ENCODE assay signal across 8 cellular contexts in genomic region chr5:37847978-37848425, GRCh38. TPM values are rescaled to one million over a fixed set of nuclear protein-coding genes. Genes with fewer than 3 reads are reported as not detected.
DNase-seq lines count a peak whose midpoint lies in the region; ATAC-seq and TF ChIP-seq lines count a peak whose summit lies in the region.

No MANE protein-coding gene starts in this region.

- no peaks in the 10 kb centered on the region for H3K27me3 ChIP-seq in CD8-positive, alpha-beta memory T cell (ENCODE audit: insufficient read depth, low read length, poor library complexity, severe bottlenecking)

- POLR2A ChIA-PET in CD8-positive, alpha-beta memory T cell (lab: Charles Lee): no interaction called here

- H3K36me3 Mint-ChIP-seq in CD8-positive, alpha-beta memory T cell: no peaks in the 10 kb centered on the region
- H3K36me3 Mint-ChIP-seq in activated T-helper 1 cell treated with anti-CD3 and anti-CD28 coated beads, Interleukin-12 subunit alpha, Interleukin-12 subunit beta, Interleukin-2, Interleukin-4 antibody, amounts not matched to agents 30 ng/mL and 10 ng/mL and 1 ng/mL, durations not matched to agents 14 hours and 24 hours and 36 hours (ENCODE audit: low read depth): no peaks in the 10 kb centered on the region

- no peak overlapping the region for H3K4me3 ChIP-seq in CD8-positive, alpha-beta memory T cell (ENCODE audit: low read length)

- no peaks in the 10 kb centered on the region for H3K9me3 ChIP-seq in CD8-positive, alpha-beta memory T cell (ENCODE audit: low read length)

- no peak overlapping the region for H3K27ac Mint-ChIP-seq in CD8-positive, alpha-beta memory T cell
- no peak overlapping the region for H3K27ac Mint-ChIP-seq in activated T-helper 1 cell treated with anti-CD3 and anti-CD28 coated beads, Interleukin-12 subunit alpha, Interleukin-12 subunit beta, Interleukin-2, Interleukin-4 antibody, amounts not matched to agents 30 ng/mL and 10 ng/mL and 1 ng/mL, durations not matched to agents 14 hours and 24 hours and 36 hours

- TF ChIP-seq CTCF in GM13977 (IDR thresholded peaks at IDR 0.05; ENCODE audit: extremely low read depth, insufficient read depth, missing control alignments): no peak

- in situ Hi-C loops in GM13977 (cut with MboI; ENCODE audit: low pct_unique_long_range_greater_than_20kb, low sequenced_read_pairs, unreplicated experiment): no loop called here

- no peak overlapping the region for H3K27ac ChIP-seq in CD8-positive, alpha-beta memory T cell (ENCODE audit: low read depth, low read length)

- H3K4me1 Mint-ChIP-seq in CD8-positive, alpha-beta memory T cell: no peaks in the 10 kb centered on the region
- H3K4me1 Mint-ChIP-seq in activated T-helper 1 cell treated with anti-CD3 and anti-CD28 coated beads, Interleukin-12 subunit alpha, Interleukin-12 subunit beta, Interleukin-2, Interleukin-4 antibody, amounts not matched to agents 30 ng/mL and 10 ng/mL and 1 ng/mL, durations not matched to agents 14 hours and 24 hours and 36 hours (ENCODE audit: low read depth): no peaks in the 10 kb centered on the region

- peak; percentile 70 for ATAC-seq in HG03045 (IDR thresholded peaks at IDR 0.05; ENCODE audit: unreplicated experiment)
- ATAC-seq in Right ventricle myocardium superior (ENCODE audit: poor library complexity): no peak

- DNase-seq in GM13977 (ENCODE audit: low spot score): peak; percentile 25
- DNase-seq in NOMO-1 treated with DMSO at 0.1 percent for 48 hours (lab: John Stamatoyannopoulos, UW; ENCODE audit: unreplicated experiment): peak; percentile 76
- peak; percentile 87 for DNase-seq in islet precursor cell
- DNase-seq in Right ventricle myocardium superior: no peak
- no peak for DNase-seq in activated CD8-positive, alpha-beta memory T cell treated with anti-CD3 and anti-CD28 coated beads for 24 hours
- DNase-seq in CD8-positive, alpha-beta memory T cell: no peak
- DNase-seq in activated T-helper 1 cell treated with anti-CD3 and anti-CD28 coated beads, Interleukin-12 subunit alpha, Interleukin-12 subunit beta, Interleukin-2, Interleukin-4 antibody, amounts not matched to agents 30 ng/mL and 10 ng/mL and 1 ng/mL, durations not matched to agents 14 hours and 24 hours and 36 hours (ENCODE audit: low spot score): no peak

- CTCF ChIA-PET in CD8-positive, alpha-beta memory T cell (lab: Charles Lee): no interaction called here

- H3K9me3 Mint-ChIP-seq in CD8-positive, alpha-beta memory T cell: peaks cover 0 to 5% (median 0%) of the 10 kb centered on the region in 5 donors
- H3K9me3 Mint-ChIP-seq in activated T-helper 1 cell treated with anti-CD3 and anti-CD28 coated beads, Interleukin-12 subunit alpha, Interleukin-12 subunit beta, Interleukin-2, Interleukin-4 antibody, amounts not matched to agents 30 ng/mL and 10 ng/mL and 1 ng/mL, durations not matched to agents 14 hours and 24 hours and 36 hours: no peaks in the 10 kb centered on the region

- H3K36me3 ChIP-seq in CD8-positive, alpha-beta memory T cell (ENCODE audit: insufficient read depth, low read length): no peaks in the 10 kb centered on the region

- no peaks in the 10 kb centered on the region for H3K4me1 ChIP-seq in CD8-positive, alpha-beta memory T cell (ENCODE audit: insufficient read depth, low read length)

- no peak overlapping the region for H3K4me3 Mint-ChIP-seq in CD8-positive, alpha-beta memory T cell
- H3K4me3 Mint-ChIP-seq in activated T-helper 1 cell treated with anti-CD3 and anti-CD28 coated beads, Interleukin-12 subunit alpha, Interleukin-12 subunit beta, Interleukin-2, Interleukin-4 antibody, amounts not matched to agents 30 ng/mL and 10 ng/mL and 1 ng/mL, durations not matched to agents 14 hours and 24 hours and 36 hours: no peak overlapping the region

- peaks cover 6 to 29% of the 10 kb centered on the region in 2 donors for H3K27me3 Mint-ChIP-seq in CD8-positive, alpha-beta memory T cell
- H3K27me3 Mint-ChIP-seq in activated T-helper 1 cell treated with anti-CD3 and anti-CD28 coated beads, Interleukin-12 subunit alpha, Interleukin-12 subunit beta, Interleukin-2, Interleukin-4 antibody, amounts not matched to agents 30 ng/mL and 10 ng/mL and 1 ng/mL, durations not matched to agents 14 hours and 24 hours and 36 hours (ENCODE audit: insufficient read depth): peaks cover 14% of the 10 kb centered on the region

- intact Hi-C loops in Right ventricle myocardium superior (cut with DNase I): loop anchor here (5.0 kb wide), 1 partner anchor 226 kb away; no protein-coding TSS in a partner anchor
- intact Hi-C loops in activated T-helper 1 cell treated with anti-CD3 and anti-CD28 coated beads, Interleukin-12 subunit alpha, Interleukin-12 subunit beta, Interleukin-2, Interleukin-4 antibody, amounts not matched to agents 30 ng/mL and 10 ng/mL and 1 ng/mL, durations not matched to agents 14 hours and 24 hours and 36 hours (cut with micrococcal nuclease): no loop called here

RNA-seq across cellular contexts. Expression of gene GDNF, which starts 8.2 kb away (rescaled TPM):
- not detected for total RNA-seq in Right ventricle myocardium superior
- not detected for total RNA-seq in CD8-positive, alpha-beta memory T cell
- polyA plus RNA-seq in CD8-positive, alpha-beta memory T cell: not detected
- total RNA-seq in activated T-helper 1 cell treated with anti-CD3 and anti-CD28 coated beads, Interleukin-12 subunit alpha, Interleukin-12 subunit beta, Interleukin-2, Interleukin-4 antibody, amounts not matched to agents 30 ng/mL and 10 ng/mL and 1 ng/mL, durations not matched to agents 14 hours and 24 hours and 36 hours: 0.36 and 0.44 TPM in 2 replicates

Comparison
In these comparisons a context has a peak if more than half of its experiments do, and no peak if none do; other contexts are left out.
1. DNase-seq: peak in GM13977 (single experiment), NOMO-1 treated with DMSO at 0.1 percent for 48 hours (single experiment) and islet precursor cell (single experiment); none in Right ventricle myocardium superior (single experiment), activated CD8-positive, alpha-beta memory T cell treated with anti-CD3 and anti-CD28 coated beads for 24 hours (single experiment), CD8-positive, alpha-beta memory T cell (0 of 5) and activated T-helper 1 cell treated with anti-CD3 and anti-CD28 coated beads, Interleukin-12 subunit alpha, Interleukin-12 subunit beta, Interleukin-2, Interleukin-4 antibody, amounts not matched to agents 30 ng/mL and 10 ng/mL and 1 ng/mL, durations not matched to agents 14 hours and 24 hours and 36 hours (single experiment).